Comparison of ENCODE assay signal across 12 cellular contexts in the genomic region with DNA sequence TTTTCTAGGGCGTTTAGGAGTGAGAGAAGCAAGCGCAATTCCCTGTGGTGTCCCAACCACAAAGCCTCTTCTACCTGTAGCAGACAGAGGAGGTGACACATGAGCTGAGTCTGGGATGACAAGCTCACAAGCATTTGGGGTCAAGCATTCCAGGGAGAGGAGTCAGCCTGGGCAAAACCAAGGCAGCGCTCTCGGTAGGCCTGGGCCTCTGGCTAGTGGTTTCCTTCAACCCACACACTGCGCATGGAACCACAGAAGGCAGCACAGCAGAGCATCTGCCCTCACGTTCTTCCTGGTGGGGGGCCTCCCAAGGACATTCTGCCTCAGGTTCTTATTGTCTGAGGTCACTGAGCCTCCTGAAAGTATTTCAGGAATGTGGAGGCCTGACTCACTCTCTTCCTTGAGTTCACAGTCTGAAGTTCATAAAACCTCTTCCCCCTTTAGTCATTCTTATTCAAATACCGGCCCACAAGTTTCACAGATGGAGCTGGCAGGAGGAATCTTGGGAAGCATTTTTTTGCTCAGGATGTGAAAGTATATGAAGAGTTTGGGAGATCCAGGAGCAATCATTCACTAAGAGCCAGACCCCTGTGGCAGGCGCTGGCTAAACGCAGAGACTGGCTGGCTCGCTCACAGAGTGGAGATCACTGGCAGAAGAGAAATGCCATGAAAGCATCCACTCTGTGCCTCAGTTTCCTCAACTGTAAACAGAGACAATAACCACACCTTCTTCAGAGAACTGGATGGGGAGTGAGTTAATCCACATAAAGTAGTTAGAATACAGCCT. TPM values are rescaled to one million over a fixed set of nuclear protein-coding genes. Genes with fewer than 3 reads are reported as not detected.
DNase-seq lines count a peak whose midpoint lies in the region; ATAC-seq and TF ChIP-seq lines count a peak whose summit lies in the region.
"Had no signal": no experiment of that assay in that cellular context is flagged by ENCODE, and none has a peak within 500 bp of the region (broad histone marks: within the 10 kb centered on the region; RNA-seq: fewer than 3 reads in every experiment).

No MANE protein-coding gene starts in this region.

- no peaks in the 10 kb centered on the region for H3K27me3 ChIP-seq in neural progenitor cell
- H3K27me3 ChIP-seq: ovary had no signal

- no peaks in the 10 kb centered on the region for H3K36me3 Mint-ChIP-seq in neural progenitor cell

- peaks cover 29% of the 10 kb centered on the region for H3K4me1 Mint-ChIP-seq in neural progenitor cell

- H3K4me3 Mint-ChIP-seq in neural progenitor cell, result no peak overlapping the region

- no peaks in the 10 kb centered on the region for H3K9me3 Mint-ChIP-seq in neural progenitor cell

- no peak for TF ChIP-seq CTCF in neural progenitor cell (IDR thresholded peaks at IDR 0.05)

- H2AFZ ChIP-seq in neural progenitor cell (replicated peaks), result no peak overlapping the region

- H3K27ac Mint-ChIP-seq in neural progenitor cell, result peak overlapping the region; percentile 74

- peaks cover 11% of the 10 kb centered on the region for H3K4me1 ChIP-seq in neural progenitor cell

- peak; percentile 100 for DNase-seq in ELR (ENCODE audit: low read depth)
- DNase-seq in RKO (ENCODE audit: low spot score), result peak; percentile 99
- DNase-seq in neural progenitor cell (ENCODE audit: low spot score), result peak; percentile 87
- DNase-seq in activated CD4-positive, alpha-beta T cell treated with anti-CD3 and anti-CD28 coated beads for 4 hours, result no peak
- no peak for DNase-seq in NCI-H345 treated with DMSO at 0.1 percent for 48 hours (lab: John Stamatoyannopoulos, UW; ENCODE audit: unreplicated experiment)
- no peak for DNase-seq in NCI-H128 (lab: John Stamatoyannopoulos, UW; ENCODE audit: unreplicated experiment)
- DNase-seq: anterior cingulate cortex, NCI-H1105 treated with DMSO at 0.1 percent for 48 hours, ovary had no signal

- no peaks in the 10 kb centered on the region for H3K9me3 ChIP-seq in neural progenitor cell (ENCODE audit: low read depth)
- H3K9me3 ChIP-seq: ovary had no signal

- no peak overlapping the region for H3K27ac ChIP-seq in neural progenitor cell
- H3K27ac ChIP-seq: ovary, VCaP had no signal

- no peaks in the 10 kb centered on the region for H4K20me1 ChIP-seq in neural progenitor cell (ENCODE audit: low read depth)

- H3K36me3 ChIP-seq in neural progenitor cell, result no peaks in the 10 kb centered on the region
- H3K36me3 ChIP-seq: ovary had no signal

- ATAC-seq in esophagus mucosa, result peak; percentile 34
- no peak for ATAC-seq in GM19395 (IDR thresholded peaks at IDR 0.05; ENCODE audit: unreplicated experiment)

- H3K79me2 ChIP-seq in neural progenitor cell (ENCODE audit: low read depth), result no peaks in the 10 kb centered on the region

- peaks cover 3% of the 10 kb centered on the region for H3K27me3 Mint-ChIP-seq in neural progenitor cell (ENCODE audit: insufficient read depth, low read depth)

- peaks cover 8% of the 10 kb centered on the region for H3F3A ChIP-seq in neural progenitor cell (ENCODE audit: low read depth)

- peak overlapping the region; percentile 23 for H3K4me2 ChIP-seq in neural progenitor cell

- no peak overlapping the region for H3K4me3 ChIP-seq in neural progenitor cell
- H3K4me3 ChIP-seq: ovary had no signal

- H3K9ac ChIP-seq in neural progenitor cell, result no peak overlapping the region

RNA-seq across cellular contexts. Expression of a gene that starts 26.8 kb away (rescaled TPM):
- total RNA-seq in esophagus mucosa (2.5 TPM), neural progenitor cell (ENCODE audit: low replicate concordance) (23.9 and 26.7 TPM in 2 replicates)

Comparison
In these comparisons a context has a peak if more than half of its experiments do, and no peak if none do; other contexts are left out.
1. DNase-seq: peak in ELR (single experiment), RKO (single experiment) and neural progenitor cell (single experiment); none in activated CD4-positive, alpha-beta T cell treated with anti-CD3 and anti-CD28 coated beads for 4 hours (0 of 2), NCI-H345 treated with DMSO at 0.1 percent for 48 hours (single experiment) and NCI-H128 (single experiment).